8 cellular contexts compared by ENCODE assay signal in genomic region chr12:122951979-122952892, GRCh38. TPM values are rescaled to one million over a fixed set of nuclear protein-coding genes. Genes with fewer than 3 reads are reported as not detected.
A peak's percentile ranks its signal among the peaks of the same experiment; 100 is the strongest.
DNase-seq lines count a peak whose midpoint lies in the region; ATAC-seq and TF ChIP-seq lines count a peak whose summit lies in the region.

No MANE protein-coding gene starts in this region.

- peak overlapping the region in 3 of 4 donors; percentile 44 to 80 (median 51) for H3K27ac ChIP-seq in Peyer's patch
- no peak overlapping the region for H3K27ac ChIP-seq in tibial artery

- H3K4me3 ChIP-seq in Peyer's patch (no peak overlapping the region), foreskin fibroblast (ENCODE audit: low read depth in 1 of 2, low read length in 2 of 2) (no peak overlapping the region), tibial artery (no peak overlapping the region)

- TF ChIP-seq CTCF in AG09319 (IDR thresholded peaks at IDR 0.05; ENCODE audit: low read depth, low read length), result peak; percentile 94
- peak; percentile 55 to 97 (median 90) for TF ChIP-seq CTCF in Peyer's patch (IDR thresholded peaks at IDR 0.05)
- peak; percentile 92 for TF ChIP-seq CTCF in foreskin fibroblast (IDR thresholded peaks at IDR 0.05; ENCODE audit: low read depth, low read length)
- TF ChIP-seq CTCF in omental fat pad (IDR thresholded peaks at IDR 0.05), result peak in 2 of 3 donors; percentile 37 to 51
- TF ChIP-seq CTCF in tibial artery (IDR thresholded peaks at IDR 0.05), result peak; percentile 89 to 91

- TF ChIP-seq POLR2A in Peyer's patch (IDR thresholded peaks at IDR 0.05), result peak in 1 of 2 donors; percentile 15

- H3K27me3 ChIP-seq in Peyer's patch (no peaks in the 10 kb centered on the region), tibial artery (no peaks in the 10 kb centered on the region)

- no peaks in the 10 kb centered on the region for H3K36me3 ChIP-seq in Peyer's patch
- H3K36me3 ChIP-seq in tibial artery, result peaks cover 0 to 13% (median 0%) of the 10 kb centered on the region in 3 donors

- H3K4me1 ChIP-seq in Peyer's patch, result peaks cover 0 to 22% (median 5%) of the 10 kb centered on the region in 4 donors
- peaks cover under 1 to 9% (median 4%) of the 10 kb centered on the region in 4 donors for H3K4me1 ChIP-seq in tibial artery

- DNase-seq in AG09319 (ENCODE audit: extremely low read depth, low read depth) (no peak), HUDEP-2 (lab: John Stamatoyannopoulos, UW; ENCODE audit: unreplicated experiment in 76 of 76) (peak in 64 of 76 experiments; percentile 13 to 79 (median 52)), Peyer's patch (peak; percentile 74 to 92 (median 84)), foreskin fibroblast (peak; percentile 60 to 89), omental fat pad (ENCODE audit: low spot score) (no peak), tibial artery (peak; percentile 73 to 83)
- peak; percentile 54 to 59 for DNase-seq in activated T-helper 1 cell treated with anti-CD3 and anti-CD28 coated beads, Interleukin-2, amount 50 U/mL, for 16 hours (ENCODE audit: low read depth in 1 of 2, low spot score in 1 of 2)

- no peaks in the 10 kb centered on the region for H3K9me3 ChIP-seq in Peyer's patch
- no peaks in the 10 kb centered on the region for H3K9me3 ChIP-seq in tibial artery

- intact Hi-C loops in tibial artery (cut with DNase I; ENCODE audit: low total_unique reads), result loop anchor here (1.0 to 2.0 kb wide), 2 partner anchors 92 to 159 kb away; no protein-coding TSS in a partner anchor

- ATAC-seq in GM19023 (IDR thresholded peaks at IDR 0.05; ENCODE audit: unreplicated experiment), result peak; percentile 68
- peak; percentile 57 for ATAC-seq in omental fat pad (ENCODE audit: low FRiP score)

RNA-seq across cellular contexts. Expression of gene ABCB9, which starts 14.0 kb away (rescaled TPM):
- total RNA-seq in Peyer's patch, result 10 to 100 TPM in 3 of 4 donors, 1 to 10 TPM in 1; 8.8 to 29.7 (median 17.4) TPM
- 1 to 10 TPM; 1.3 to 4.7 (median 2.7) TPM for total RNA-seq in omental fat pad

RNA-seq across cellular contexts. Expression of gene OGFOD2, which starts 22.8 kb away (rescaled TPM):
- total RNA-seq in Peyer's patch, result 10 to 100 TPM; 29.9 to 37.1 (median 31.4) TPM
- 10 to 100 TPM in 1 of 4 donors, 1 to 10 TPM in 3; 3.1 to 13.9 (median 6.2) TPM for total RNA-seq in omental fat pad

RNA-seq across cellular contexts. Expression of gene ARL6IP4, which starts 28.2 kb away (rescaled TPM):
- total RNA-seq in Peyer's patch (100 to 1,000 TPM; 155 to 216 (median 180) TPM), omental fat pad (100 to 1,000 TPM; 146 to 241 (median 189) TPM)

RNA-seq across cellular contexts. Expression of gene VPS37B, which starts 56.3 kb away (rescaled TPM):
- 10 to 100 TPM; 49.5 to 92.8 (median 58.4) TPM for total RNA-seq in Peyer's patch
- total RNA-seq in omental fat pad, result 10 to 100 TPM; 20.7 to 45.0 (median 35.2) TPM

Comparison
In these comparisons a context has a peak if more than half of its experiments do, and no peak if none do; other contexts are left out.
1. DNase-seq: peak in HUDEP-2 (64 of 76), Peyer's patch (3 of 3), activated T-helper 1 cell treated with anti-CD3 and anti-CD28 coated beads, Interleukin-2, amount 50 U/mL, for 16 hours (2 of 2), foreskin fibroblast (2 of 2) and tibial artery (2 of 2); none in AG09319 (single experiment) and omental fat pad (single experiment).
2. CTCF ChIP-seq: peak in every context shown above with its lines; median percentile 94 in AG09319; 92 in foreskin fibroblast; 90 in tibial artery; 90 in Peyer's patch; 44 in omental fat pad.
3. H3K27ac ChIP-seq: peak in Peyer's patch (3 of 4); none in tibial artery (0 of 2).